8 cellular contexts compared by ENCODE assay signal in genomic region chr22:42070517-42071422, GRCh38. TPM values are rescaled to one million over a fixed set of nuclear protein-coding genes. Genes with fewer than 3 reads are reported as not detected.
DNase-seq lines count a peak whose midpoint lies in the region; ATAC-seq and TF ChIP-seq lines count a peak whose summit lies in the region.

TSS of gene NAGA (minus strand) at chr22:42070812. CDS start at chr22:42070297, 515 bp downstream.

- no peak for TF ChIP-seq CTCF in vagina (IDR thresholded peaks at IDR 0.05)

- ATAC-seq in GM18517 (IDR thresholded peaks at IDR 0.05; ENCODE audit: unreplicated experiment): peak; percentile 90
- ATAC-seq in HG03039 (IDR thresholded peaks at IDR 0.05; ENCODE audit: unreplicated experiment): peak; percentile 85

- H3K27me3 ChIP-seq in rectal smooth muscle tissue (ENCODE audit: control insufficient read depth, insufficient read depth, low read length) (no peaks in the 10 kb centered on the region), vagina (no peaks in the 10 kb centered on the region)

- DNase-seq in NCI-H2081 treated with DMSO at 0.1 percent for 48 hours (lab: John Stamatoyannopoulos, UW): peak; percentile 81
- DNase-seq in T1000 (lab: John Stamatoyannopoulos, UW): peak; percentile 89
- peak; percentile 98 for DNase-seq in astrocyte of the hippocampus (ENCODE audit: low read depth, low spot score)
- DNase-seq in hepatic stellate cell (ENCODE audit: low spot score): peak; percentile 97
- DNase-seq in vagina (ENCODE audit: extremely low spot score in 2 of 2): peak in 1 of 2 donors; percentile 96

- H3K4me3 ChIP-seq in rectal smooth muscle tissue (ENCODE audit: low read length): peak within 1 kb of the TSS; percentile 90
- peak within 1 kb of the TSS; percentile 64 to 66 for H3K4me3 ChIP-seq in vagina

- H3K9me3 ChIP-seq in vagina: no peaks in the 10 kb centered on the region

- peaks cover 12% of the 10 kb centered on the region for H3K36me3 ChIP-seq in rectal smooth muscle tissue (ENCODE audit: control insufficient read depth, insufficient read depth, low read length)
- H3K36me3 ChIP-seq in vagina: peaks cover 0 to 17% of the 10 kb centered on the region in 2 donors

- peak within 1 kb of the TSS; percentile 88 for H3K9ac ChIP-seq in rectal smooth muscle tissue (ENCODE audit: low read length)

- intact Hi-C loops in vagina (cut with DNase I): loop anchor here (10.0 kb wide), 1 partner anchor 374 kb away; no protein-coding TSS in a partner anchor

- peak in 1 of 2 donors; percentile 64 for TF ChIP-seq POLR2A in vagina (IDR thresholded peaks at IDR 0.05)

- H3K27ac ChIP-seq in rectal smooth muscle tissue (ENCODE audit: low read depth, low read length) (peak within 1 kb of the TSS; percentile 98), vagina (peak within 1 kb of the TSS; percentile 86)

- H3K4me1 ChIP-seq in rectal smooth muscle tissue (ENCODE audit: control insufficient read depth, insufficient read depth, low read length): peaks cover 15% of the 10 kb centered on the region
- peaks cover 44% of the 10 kb centered on the region for H3K4me1 ChIP-seq in vagina

RNA-seq across cellular contexts. Expression of gene NAGA, which starts in this region (rescaled TPM):
- 28.2 TPM for total RNA-seq in vagina
